Comparison of ENCODE assay signal across 1 cellular context in genomic region chr3:31462050-31462569, GRCh38.
TF ChIP-seq lines count a peak whose summit lies in the region.

No MANE protein-coding gene starts in this region.

TF ChIP-seq in GM12878, 131 proteins besides CTCF, POLR2A, EP300 and RAD21 (continued from another document):
- TF ChIP-seq NKRF (conservative IDR thresholded peaks at IDR 0.05) (no peak), ELK1 (IDR thresholded peaks at IDR 0.05; ENCODE audit: low read depth, low read length) (no peak), ZNF24 (IDR thresholded peaks at IDR 0.05) (no peak), SUZ12 (IDR thresholded peaks at IDR 0.05; ENCODE audit: unreplicated experiment) (no peak), MEF2B (IDR thresholded peaks at IDR 0.05; ENCODE audit: partially characterized antibody, poor library complexity, severe bottlenecking) (peak; percentile 56), SREBF2 (IDR thresholded peaks at IDR 0.05; ENCODE audit: low read length) (no peak), RELA (IDR thresholded peaks at IDR 0.05; ENCODE audit: borderline replicate concordance, partially characterized antibody) (no peak), ATF7 (IDR thresholded peaks at IDR 0.05; ENCODE audit: low read depth) (peak; percentile 59; the same call in 1 of the 2 replicates), ZSCAN29 (IDR thresholded peaks at IDR 0.05) (no peak), POLR2AphosphoS5 (IDR thresholded peaks at IDR 0.05; ENCODE audit: low read length) (0 out of 2 replicates have a peak, but pooled peaks have one; percentile 35), GABPA (IDR thresholded peaks at IDR 0.05; ENCODE audit: low read depth) (no peak), MYB (IDR thresholded peaks at IDR 0.05; ENCODE audit: borderline replicate concordance, low read depth, low read length) (0 out of 2 replicates have a peak, but pooled peaks have one; percentile 29), ETV6 (conservative IDR thresholded peaks at IDR 0.05 in 1 of 2, IDR thresholded peaks at IDR 0.05 in 1 of 2; ENCODE audit: borderline replicate concordance in 1 of 2, low read depth in 1 of 2) (no peak), SRF (IDR thresholded peaks at IDR 0.05; ENCODE audit: low read depth in 2 of 2, low read length in 2 of 2) (no peak), RCOR1 (conservative IDR thresholded peaks at IDR 0.05; ENCODE audit: low read depth, low read length) (no peak), IKZF2 (IDR thresholded peaks at IDR 0.05) (peak; percentile 85 to 89), ZBTB33 (IDR thresholded peaks at IDR 0.05) (no peak), GATAD2B (conservative IDR thresholded peaks at IDR 0.05; ENCODE audit: low read depth) (peak; percentile 69; the same call in 1 of the 2 replicates), RUNX3 (IDR thresholded peaks at IDR 0.05; ENCODE audit: low read length) (peak; percentile 46; the same call in 1 of the 2 replicates), KDM1A (IDR thresholded peaks at IDR 0.05; ENCODE audit: borderline replicate concordance) (no peak), BMI1 (IDR thresholded peaks at IDR 0.05; ENCODE audit: borderline replicate concordance) (peak; percentile 53; the same call in 1 of the 2 replicates), NR2C2 (IDR thresholded peaks at IDR 0.05; ENCODE audit: borderline replicate concordance, control insufficient read depth, insufficient read length, low read depth) (no peak), NFIC (IDR thresholded peaks at IDR 0.05; ENCODE audit: low read depth, low read length) (no peak), ZNF274 (IDR thresholded peaks at IDR 0.05; ENCODE audit: insufficient read depth, insufficient read length) (no peak), MTA2 (IDR thresholded peaks at IDR 0.05; ENCODE audit: low read depth) (peak; percentile 86), DPF2 (IDR thresholded peaks at IDR 0.05) (peak; percentile 87), LARP7 (IDR thresholded peaks at IDR 0.05) (0 out of 2 replicates have a peak, but pooled peaks have one; percentile 24), NBN (IDR thresholded peaks at IDR 0.05) (0 out of 2 replicates have a peak, but pooled peaks have one; percentile 72), E2F4 (IDR thresholded peaks at IDR 0.05; ENCODE audit: low read depth, low read length) (no peak), HDAC2 (IDR thresholded peaks at IDR 0.05) (no peak), TCF12 (IDR thresholded peaks at IDR 0.05; ENCODE audit: low read depth, low read length) (no peak), RAD51 (IDR thresholded peaks at IDR 0.05) (peak; percentile 55)
